Comparison of ENCODE assay signal across 8 cellular contexts in genomic region chr20:50931048-50931305, GRCh38. TPM values are rescaled to one million over a fixed set of nuclear protein-coding genes. Genes with fewer than 3 reads are reported as not detected.
A peak's percentile ranks its signal among the peaks of the same experiment; 100 is the strongest.
DNase-seq lines count a peak whose midpoint lies in the region; ATAC-seq, FAIRE-seq and TF ChIP-seq lines count a peak whose summit lies in the region.

No MANE protein-coding gene starts in this region.

- peak; percentile 14 for ATAC-seq in GM21360 (IDR thresholded peaks at IDR 0.05; ENCODE audit: unreplicated experiment)

- H3K4me3 ChIP-seq in CD4-positive, alpha-beta memory T cell (ENCODE audit: low read length in 2 of 2) = peak overlapping the region in 1 of 2 donors; percentile 76
- H3K4me3 ChIP-seq in HUES6 (ENCODE audit: low read depth, low read length) (peak overlapping the region; percentile 66), ascending aorta (peak overlapping the region; percentile 89 to 98), kidney (ENCODE audit: low read length in 2 of 2) (peak overlapping the region in 1 of 2 donors; percentile 66), subcutaneous abdominal adipose tissue (ENCODE audit: low read depth in 1 of 5, low read length in 5 of 5) (peak overlapping the region; percentile 47 to 84 (median 73))

- POLR2A ChIA-PET in CD4-positive, alpha-beta memory T cell (lab: Charles Lee; ENCODE audit: partially characterized antibody) = interaction anchor here (0.7 to 5.6 kb wide), 20 partner anchors 10 to 1885 kb away, joined by 3 to 153 read pairs (median 6); partner anchors contain the start of genes BCAS4, CSE1L, DPM1 and MOCS3

- H3K4me1 ChIP-seq in CD4-positive, alpha-beta memory T cell (ENCODE audit: insufficient read depth, low read length) = peaks cover 49% of the 10 kb centered on the region
- H3K4me1 ChIP-seq in HUES6 (ENCODE audit: control insufficient read depth, insufficient read depth, low read length) (peaks cover 24% of the 10 kb centered on the region), ascending aorta (peaks cover 0 to 11% of the 10 kb centered on the region in 2 donors), kidney (ENCODE audit: control insufficient read depth in 1 of 2, insufficient read depth in 1 of 2, low read depth in 1 of 2, low read length in 2 of 2) (peaks cover 12 to 15% of the 10 kb centered on the region in 2 donors), subcutaneous abdominal adipose tissue (ENCODE audit: control insufficient read depth in 5 of 5, insufficient read depth in 5 of 5, low read length in 5 of 5) (peaks cover 4 to 33% (median 28%) of the 10 kb centered on the region in 5 donors)

- no peak for FAIRE-seq in kidney (lab: Jason Lieb, UNC)

- H3K9me3 ChIP-seq in CD4-positive, alpha-beta memory T cell (ENCODE audit: control insufficient read depth in 1 of 2, low read length in 2 of 2) = no peaks in the 10 kb centered on the region
- H3K9me3 ChIP-seq in HUES6 (ENCODE audit: control insufficient read depth, insufficient read depth, low read depth, low read length) (no peaks in the 10 kb centered on the region), ascending aorta (no peaks in the 10 kb centered on the region), kidney (ENCODE audit: control insufficient read depth in 1 of 2, low read length in 2 of 2) (no peaks in the 10 kb centered on the region), subcutaneous abdominal adipose tissue (ENCODE audit: control insufficient read depth in 5 of 5, low read length in 5 of 5) (no peaks in the 10 kb centered on the region)

- CTCF ChIA-PET in CD4-positive, alpha-beta memory T cell (lab: Charles Lee; ENCODE audit: partially characterized antibody) = interaction anchor here (0.8 to 17.7 kb wide), 10 partner anchors 10 to 182 kb away, joined by 3 to 298 read pairs (median 5); partner anchors contain the start of genes BCAS4, DPM1 and MOCS3

- H3K9ac ChIP-seq in HUES6 (ENCODE audit: low read length) = peak overlapping the region; percentile 97
- H3K9ac ChIP-seq in kidney (ENCODE audit: low read length in 2 of 2) = peak overlapping the region; percentile 64 to 76
- peak overlapping the region in 3 of 5 donors; percentile 85 to 98 (median 90) for H3K9ac ChIP-seq in subcutaneous abdominal adipose tissue (ENCODE audit: low read length in 5 of 5)

- H3K27me3 ChIP-seq in CD4-positive, alpha-beta memory T cell (ENCODE audit: insufficient read depth, low read length) = no peaks in the 10 kb centered on the region
- H3K27me3 ChIP-seq in HUES6 (ENCODE audit: control insufficient read depth, insufficient read depth, low read length) (no peaks in the 10 kb centered on the region), ascending aorta (no peaks in the 10 kb centered on the region), subcutaneous abdominal adipose tissue (ENCODE audit: control insufficient read depth in 5 of 5, insufficient read depth in 4 of 5, low read length in 5 of 5) (no peaks in the 10 kb centered on the region)

- no peaks in the 10 kb centered on the region for H3K9me3 Mint-ChIP-seq in CD4-positive, alpha-beta memory T cell

- peak in 2 of 5 donors; percentile 79 to 85 for DNase-seq in CD4-positive, alpha-beta memory T cell
- DNase-seq in ascending aorta (ENCODE audit: low spot score in 2 of 2) (no peak), kidney (no peak), NCI-H146 (lab: John Stamatoyannopoulos, UW) (no peak), Ammon's horn (ENCODE audit: low spot score) (no peak)

- H3K4me3 Mint-ChIP-seq in CD4-positive, alpha-beta memory T cell = peak overlapping the region; percentile 67 to 96 (median 91)

- H3K36me3 ChIP-seq in CD4-positive, alpha-beta memory T cell (ENCODE audit: insufficient read depth, low read length) = peaks cover 17% of the 10 kb centered on the region
- peaks cover 77% of the 10 kb centered on the region for H3K36me3 ChIP-seq in HUES6 (ENCODE audit: control insufficient read depth, insufficient read depth, low read length)
- peaks cover 18 to 21% of the 10 kb centered on the region in 2 donors for H3K36me3 ChIP-seq in ascending aorta
- peaks cover 6 to 9% of the 10 kb centered on the region in 2 donors for H3K36me3 ChIP-seq in kidney (ENCODE audit: control insufficient read depth in 1 of 2, insufficient read depth in 2 of 2, low read length in 2 of 2)
- peaks cover 14 to 24% (median 20%) of the 10 kb centered on the region in 5 donors for H3K36me3 ChIP-seq in subcutaneous abdominal adipose tissue (ENCODE audit: control insufficient read depth in 5 of 5, insufficient read depth in 5 of 5, low read length in 5 of 5)

- peak overlapping the region; percentile 95 for H3K27ac ChIP-seq in CD4-positive, alpha-beta memory T cell (ENCODE audit: low read depth, low read length)
- H3K27ac ChIP-seq in HUES6 (ENCODE audit: low read depth, low read length) (0 out of 2 replicates have a peak overlapping the region, but pooled peaks have one; percentile 99), ascending aorta (peak overlapping the region; percentile 99), kidney (ENCODE audit: low read depth in 2 of 2, low read length in 2 of 2) (peak overlapping the region; percentile 100), subcutaneous abdominal adipose tissue (ENCODE audit: low read depth, low read length) (peak overlapping the region; percentile 97)

- peaks cover 18 to 52% of the 10 kb centered on the region in 2 donors for H3K36me3 Mint-ChIP-seq in CD4-positive, alpha-beta memory T cell

- no peak for TF ChIP-seq CTCF in ascending aorta (IDR thresholded peaks at IDR 0.05)
- TF ChIP-seq CTCF in kidney (IDR thresholded peaks at IDR 0.05; ENCODE audit: borderline replicate concordance, extremely low read depth, insufficient read depth) = no peak

- no peaks in the 10 kb centered on the region for H3K27me3 Mint-ChIP-seq in CD4-positive, alpha-beta memory T cell

- H3K4me1 Mint-ChIP-seq in CD4-positive, alpha-beta memory T cell = peaks cover 24 to 48% (median 37%) of the 10 kb centered on the region in 4 donors

- intact Hi-C loops in CD4-positive, alpha-beta memory T cell (cut with micrococcal nuclease) = loop anchor here (1.0 kb wide), 3 partner anchors 27 to 421 kb away; partner anchors contain the start of genes DPM1, MOCS3, PARD6B and PTPN1
- intact Hi-C loops in ascending aorta (cut with DNase I) = loop anchor here (1.0 kb wide), 1 partner anchor 27 kb away; the partner anchor contains the start of genes DPM1 and MOCS3
- intact Hi-C loops in kidney (cut with DNase I) = no loop called here

- peak overlapping the region; percentile 92 to 100 (median 97) for H3K27ac Mint-ChIP-seq in CD4-positive, alpha-beta memory T cell

RNA-seq across cellular contexts. Expression of gene ADNP, which starts 0.3 kb away (rescaled TPM):
- 10 to 100 TPM; 64.8 to 65.6 TPM for total RNA-seq in CD4-positive, alpha-beta memory T cell
- polyA plus RNA-seq in CD4-positive, alpha-beta memory T cell = 10 to 100 TPM in 1 of 2 donors, 1 to 10 TPM in 1; 1.9 to 11.6 TPM
- total RNA-seq in ascending aorta (22.5 TPM), kidney (66.7 TPM)
- 32.0 TPM for polyA plus RNA-seq in kidney (ENCODE audit: insufficient read depth, low read depth, low replicate concordance)

RNA-seq across cellular contexts. Expression of gene DPM1, which starts 27.4 kb away (rescaled TPM):
- 10 to 100 TPM; 39.9 to 40.9 TPM for total RNA-seq in CD4-positive, alpha-beta memory T cell
- polyA plus RNA-seq in CD4-positive, alpha-beta memory T cell = 10 to 100 TPM; 70.3 to 79.2 TPM
- total RNA-seq in ascending aorta (37.5 TPM), kidney (32.4 TPM)
- polyA plus RNA-seq in kidney (ENCODE audit: insufficient read depth, low read depth, low replicate concordance) = 53.2 TPM

RNA-seq across cellular contexts. Expression of gene MOCS3, which starts 27.6 kb away (rescaled TPM):
- 1 to 10 TPM; 8.8 to 8.9 TPM for total RNA-seq in CD4-positive, alpha-beta memory T cell
- polyA plus RNA-seq in CD4-positive, alpha-beta memory T cell = 1 to 10 TPM; 3.9 to 4.9 TPM
- total RNA-seq in ascending aorta = 4.7 TPM
- total RNA-seq in kidney = 5.1 TPM
- polyA plus RNA-seq in kidney (ENCODE audit: insufficient read depth, low read depth, low replicate concordance) = 1.9 TPM
